Comparison of ENCODE assay signal across 13 cellular contexts in the genomic region with DNA sequence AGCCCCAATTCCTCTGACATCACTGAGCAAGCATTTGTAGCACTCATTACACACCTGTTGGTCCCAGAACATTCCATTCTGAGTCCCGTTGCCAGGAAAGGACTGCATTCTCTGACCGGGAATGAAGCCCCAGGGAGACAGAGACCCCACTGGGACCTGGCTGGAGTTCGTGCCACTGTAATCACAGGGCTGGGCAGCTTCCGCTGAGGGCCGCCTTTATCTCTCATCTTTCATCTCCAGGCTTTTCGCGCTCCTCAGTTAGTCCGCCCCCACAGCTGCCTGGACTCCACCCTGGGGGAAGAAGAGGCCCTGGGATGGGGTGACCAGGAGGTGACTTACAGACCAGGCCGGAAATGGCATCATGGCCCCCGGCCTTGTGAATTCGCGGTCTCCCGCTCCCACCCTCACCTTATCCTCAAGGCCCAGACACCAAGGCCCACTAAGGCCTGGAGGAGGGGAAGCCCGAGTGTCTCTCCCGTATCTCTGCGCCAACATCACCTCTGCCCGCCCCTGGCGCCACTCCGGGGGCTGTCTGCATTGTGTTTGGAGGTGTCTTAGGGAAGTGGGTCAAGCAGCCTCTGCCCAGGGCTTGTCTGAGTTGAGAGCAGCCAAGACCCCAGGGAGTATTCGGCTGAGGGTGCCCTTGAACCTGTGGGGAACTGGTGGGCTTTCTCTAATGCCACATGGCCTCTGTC.
A peak's percentile ranks its signal among the peaks of the same experiment; 100 is the strongest.
DNase-seq lines count a peak whose midpoint lies in the region; ATAC-seq, FAIRE-seq and TF ChIP-seq lines count a peak whose summit lies in the region.
"Had no signal": no experiment of that assay in that cellular context is flagged by ENCODE, and none has a peak within 500 bp of the region (broad histone marks: within the 10 kb centered on the region; RNA-seq: fewer than 3 reads in every experiment).

No MANE protein-coding gene starts in this region.

- H3K18ac ChIP-seq in H1 (ENCODE audit: extremely low read depth, low read length) = no peak overlapping the region

- no peak overlapping the region for H3K23ac ChIP-seq in H1 (ENCODE audit: insufficient read length)

- H3K36me3 ChIP-seq in H1 (ENCODE audit: control insufficient read depth in 2 of 4, insufficient read depth in 4 of 4, low read length in 3 of 4) = no peaks in the 10 kb centered on the region

- no peaks in the 10 kb centered on the region for H3K79me1 ChIP-seq in H1 (ENCODE audit: low read depth, low read length)

- peaks cover 2% of the 10 kb centered on the region for H3K36me3 Mint-ChIP-seq in T-helper 17 cell (ENCODE audit: low read depth)
- H3K36me3 Mint-ChIP-seq: activated naive CD8-positive, alpha-beta T cell treated with anti-CD3 and anti-CD28 coated beads, Interleukin-2, amount 10 ng/mL, durations not matched to agents 7 days and 5 days had no signal

- no peak overlapping the region for H3K4me3 ChIP-seq in H1 (ENCODE audit: extremely low read depth in 1 of 4, insufficient read depth in 2 of 4, low read depth in 3 of 4, low read length in 4 of 4)
- H3K4me3 ChIP-seq: testis had no signal

- ATAC-seq in stimulated activated naive CD8-positive, alpha-beta T cell treated with anti-CD3 and anti-CD28 coated beads, Interleukin-15, amount 100 ng/mL, for 72 hours = no peak
- no peak for ATAC-seq in T-helper 17 cell

- FAIRE-seq in H1 (lab: Jason Lieb, UNC) = no peak
- FAIRE-seq: D721Med had no signal

- no peak overlapping the region for H3K56ac ChIP-seq in H1 (replicated peaks; ENCODE audit: insufficient read length, low read depth, low read length)

- no peak overlapping the region; the same call in 1 of the 2 replicates for H2AFZ ChIP-seq in H1 (ENCODE audit: low read length)

- H2BK15ac ChIP-seq in H1 (ENCODE audit: low read length) = 0 out of 2 replicates have a peak overlapping the region, but pooled peaks have one; percentile 72

- TF ChIP-seq CTCF in H1 (IDR thresholded peaks at IDR 0.05; ENCODE audit: control extremely low read depth in 1 of 3, insufficient read depth in 1 of 3, low read depth in 1 of 3, low read length in 3 of 3) = no peak

- H3K4ac ChIP-seq in H1 (replicated peaks; ENCODE audit: insufficient read length, low read depth, low read length) = no peak overlapping the region

- peaks cover 12% of the 10 kb centered on the region for H3K27me3 Mint-ChIP-seq in stimulated activated naive CD8-positive, alpha-beta T cell treated with anti-CD3 and anti-CD28 coated beads, Interleukin-15, amount 100 ng/mL, for 72 hours
- peaks cover 21% of the 10 kb centered on the region for H3K27me3 Mint-ChIP-seq in T-helper 17 cell
- H3K27me3 Mint-ChIP-seq: activated naive CD8-positive, alpha-beta T cell treated with anti-CD3 and anti-CD28 coated beads, Interleukin-2, amount 10 ng/mL, durations not matched to agents 7 days and 5 days had no signal

- H3K79me2 ChIP-seq in H1 (ENCODE audit: control insufficient read depth in 1 of 2, insufficient read depth in 2 of 2, low read length in 2 of 2) = no peaks in the 10 kb centered on the region

- no peak for TF ChIP-seq POLR2A in H1 (IDR thresholded peaks at IDR 0.05; ENCODE audit: control extremely low read depth in 1 of 2, low read depth in 2 of 2, low read length in 2 of 2)

- H4K8ac ChIP-seq in H1 (ENCODE audit: extremely low read depth, insufficient read depth, low read length) = no peak overlapping the region

- H2AK5ac ChIP-seq in H1 (ENCODE audit: low read depth, low read length) = no peak overlapping the region

- no peak overlapping the region for H2BK120ac ChIP-seq in H1 (replicated peaks; ENCODE audit: low read depth, low read length)

- no peak overlapping the region for H2BK12ac ChIP-seq in H1 (ENCODE audit: low read depth, low read length)

- TF ChIP-seq RAD21 in H1 (IDR thresholded peaks at IDR 0.05 in 1 of 2, conservative IDR thresholded peaks at IDR 0.05 in 1 of 2; ENCODE audit: low read depth in 2 of 2, low read length in 2 of 2) = no peak

- H3K27ac ChIP-seq in H1 (ENCODE audit: low read depth, low read length) = no peak overlapping the region
- H3K27ac ChIP-seq: testis had no signal

- no peak overlapping the region for H4K91ac ChIP-seq in H1 (replicated peaks; ENCODE audit: insufficient read length, low read length)

- H3K4me1 ChIP-seq in H1 (replicated peaks in 1 of 4; ENCODE audit: control insufficient read depth in 3 of 4, insufficient read depth in 4 of 4, low read length in 3 of 4) = peaks cover 0 to 4% (median 1%) of the 10 kb centered on the region in 4 experiments; a peak in 2 of 7 replicates
- H3K4me1 ChIP-seq: testis had no signal

- no peak overlapping the region for H3K27ac Mint-ChIP-seq in stimulated activated naive CD8-positive, alpha-beta T cell treated with anti-CD3 and anti-CD28 coated beads, Interleukin-15, amount 100 ng/mL, for 72 hours
- no peak overlapping the region for H3K27ac Mint-ChIP-seq in T-helper 17 cell
- H3K27ac Mint-ChIP-seq: activated naive CD8-positive, alpha-beta T cell treated with anti-CD3 and anti-CD28 coated beads, Interleukin-2, amount 10 ng/mL, durations not matched to agents 7 days and 5 days; HFFc6 had no signal

- H3K4me1 Mint-ChIP-seq in stimulated activated naive CD8-positive, alpha-beta T cell treated with anti-CD3 and anti-CD28 coated beads, Interleukin-15, amount 100 ng/mL, for 72 hours = peaks cover 8% of the 10 kb centered on the region
- peaks cover 5% of the 10 kb centered on the region for H3K4me1 Mint-ChIP-seq in T-helper 17 cell
- H3K4me1 Mint-ChIP-seq: activated naive CD8-positive, alpha-beta T cell treated with anti-CD3 and anti-CD28 coated beads, Interleukin-2, amount 10 ng/mL, durations not matched to agents 7 days and 5 days had no signal

- TF ChIP-seq EP300 in H1 (IDR thresholded peaks at IDR 0.05; ENCODE audit: borderline replicate concordance in 1 of 2, low read depth in 2 of 2, low read length in 2 of 2) = no peak

- no peaks in the 10 kb centered on the region for H3K9me3 Mint-ChIP-seq in stimulated activated naive CD8-positive, alpha-beta T cell treated with anti-CD3 and anti-CD28 coated beads, Interleukin-15, amount 100 ng/mL, for 72 hours
- H3K9me3 Mint-ChIP-seq: activated naive CD8-positive, alpha-beta T cell treated with anti-CD3 and anti-CD28 coated beads, Interleukin-2, amount 10 ng/mL, durations not matched to agents 7 days and 5 days; HFFc6 had no signal

- H2BK20ac ChIP-seq in H1 (ENCODE audit: low read length) = no peak overlapping the region

- CTCF ChIA-PET in H1 (lab: Charles Lee; ENCODE audit: partially characterized antibody) = interaction anchor here (0.7 to 7.8 kb wide), 4 partner anchors 17 to 116 kb away, joined by 3 to 34 read pairs (median 4); no protein-coding TSS in a partner anchor

- no peak overlapping the region for H3K4me3 Mint-ChIP-seq in stimulated activated naive CD8-positive, alpha-beta T cell treated with anti-CD3 and anti-CD28 coated beads, Interleukin-15, amount 100 ng/mL, for 72 hours
- no peak overlapping the region for H3K4me3 Mint-ChIP-seq in T-helper 17 cell
- H3K4me3 Mint-ChIP-seq: activated naive CD8-positive, alpha-beta T cell treated with anti-CD3 and anti-CD28 coated beads, Interleukin-2, amount 10 ng/mL, durations not matched to agents 7 days and 5 days; HFFc6 had no signal

- no peaks in the 10 kb centered on the region for H4K20me1 ChIP-seq in H1 (replicated peaks in 1 of 2; ENCODE audit: control insufficient read depth in 1 of 2, insufficient read depth in 2 of 2, low read length in 2 of 2)

- no peak overlapping the region for H2BK5ac ChIP-seq in H1 (ENCODE audit: low read depth, low read length)

- POLR2A ChIA-PET in H1 (lab: Charles Lee; ENCODE audit: partially characterized antibody) = no interaction called here

- H3K9me3 ChIP-seq in H1 (ENCODE audit: insufficient read depth in 2 of 2, low read depth in 1 of 2, low read length in 1 of 2) (no peaks in the 10 kb centered on the region), T-helper 17 cell (ENCODE audit: control insufficient read depth, low read length, poor library complexity, severe bottlenecking) (no peaks in the 10 kb centered on the region)
- H3K9me3 ChIP-seq: testis had no signal

- 89% methylated on average over 20 of the region's 20 CpGs; no CpG with 5 or more reads in 1 of the 2 experiments for WGBS in H1 (ENCODE audit: extremely low coverage in 1 of 2, insufficient coverage in 1 of 2, insufficient read length in 1 of 2, insufficient replicate concordance in 2 of 2, low coverage in 1 of 2, low lambda C conversion rate in 2 of 2, missing lambda C conversion rate in 1 of 2), 2 experiments

- no peaks in the 10 kb centered on the region for H3K27me3 ChIP-seq in H1 (replicated peaks in 1 of 4; ENCODE audit: control insufficient read depth in 3 of 4, extremely low read depth in 1 of 4, insufficient read depth in 3 of 4, low read length in 3 of 4)
- H3K27me3 ChIP-seq: testis had no signal

- H4K5ac ChIP-seq in H1 (ENCODE audit: insufficient read length, low read depth, low read length) = no peak overlapping the region

- no peaks in the 10 kb centered on the region for H3K23me2 ChIP-seq in H1 (ENCODE audit: low read depth, low read length)

- H3K9ac ChIP-seq in H1 (replicated peaks in 1 of 4; ENCODE audit: extremely low read depth in 1 of 4, low read depth in 3 of 4, low read length in 3 of 4) = no peak overlapping the region

- H3K14ac ChIP-seq in H1 (ENCODE audit: insufficient read length) = no peak overlapping the region

- no peak overlapping the region for H3K4me2 ChIP-seq in H1 (ENCODE audit: insufficient read depth in 1 of 2, low read depth in 2 of 2, low read length in 2 of 2)

- DNase-seq in DMS53 (lab: John Stamatoyannopoulos, UW) = peak; percentile 75
- peak; percentile 97 for DNase-seq in OCI-M1 (lab: John Stamatoyannopoulos, UW)
- no peak for DNase-seq in H1 (ENCODE audit: low read depth in 1 of 2, low spot score in 2 of 2)
- DNase-seq in mucosa of gallbladder (ENCODE audit: low spot score) = peak; percentile 44
- DNase-seq in stimulated activated naive CD8-positive, alpha-beta T cell treated with anti-CD3 and anti-CD28 coated beads, Interleukin-15, amount 100 ng/mL, for 72 hours = no peak
- DNase-seq in NCI-H748 treated with DMSO at 0.1 percent for 48 hours (lab: John Stamatoyannopoulos, UW) = no peak
- no peak for DNase-seq in T-helper 17 cell
- DNase-seq in NCI-H1092 treated with DMSO at 0.1 percent for 48 hours (lab: John Stamatoyannopoulos, UW) = no peak
- DNase-seq: activated naive CD8-positive, alpha-beta T cell treated with anti-CD3 and anti-CD28 coated beads, Interleukin-2, amount 10 ng/mL, durations not matched to agents 7 days and 5 days; HFFc6; stimulated activated CD4-positive, alpha-beta T cell treated with anti-CD3 and anti-CD28 coated beads, Interleukin-2, amount 100 ng/mL, for 24 hours; testis had no signal

TF ChIP-seq in H1, 55 proteins besides CTCF, POLR2A, EP300 and RAD21 (continues in another document):
- TF ChIP-seq CTBP2 (IDR thresholded peaks at IDR 0.05; ENCODE audit: borderline replicate concordance, insufficient read depth, insufficient read length, low read length) (no peak), RFX5 (IDR thresholded peaks at IDR 0.05; ENCODE audit: borderline replicate concordance, low read depth, low read length) (no peak), GABPA (IDR thresholded peaks at IDR 0.05; ENCODE audit: borderline replicate concordance, insufficient read depth, low read length) (no peak), SP1 (IDR thresholded peaks at IDR 0.05; ENCODE audit: low read depth, low read length) (no peak), CBX8 (IDR thresholded peaks at IDR 0.05; ENCODE audit: borderline replicate concordance, low read depth, low read length) (no peak), KDM1A (IDR thresholded peaks at IDR 0.05; ENCODE audit: borderline replicate concordance, low read length) (no peak)

Comparison
In these comparisons a context has a peak if more than half of its experiments do, and no peak if none do; other contexts are left out.
1. DNase-seq: peak in DMS53 (single experiment), OCI-M1 (single experiment) and mucosa of gallbladder (single experiment); none in H1 (0 of 2), stimulated activated naive CD8-positive, alpha-beta T cell treated with anti-CD3 and anti-CD28 coated beads, Interleukin-15, amount 100 ng/mL, for 72 hours (0 of 2), NCI-H748 treated with DMSO at 0.1 percent for 48 hours (single experiment), T-helper 17 cell (0 of 3) and NCI-H1092 treated with DMSO at 0.1 percent for 48 hours (single experiment).